In genomic region chr6:21887301-21888185, GRCh38 we compare ENCODE assay signal across 11 cellular contexts.
DNase-seq lines count a peak whose midpoint lies in the region; ATAC-seq and TF ChIP-seq lines count a peak whose summit lies in the region.
"Had no signal": no experiment of that assay in that cellular context is flagged by ENCODE, and none has a peak within 500 bp of the region (broad histone marks: within the 10 kb centered on the region; RNA-seq: fewer than 3 reads in every experiment).

No MANE protein-coding gene starts in this region.

- H3K4me3 ChIP-seq in PC-3 (ENCODE audit: low read length): no peak overlapping the region; the same call in 1 of the 2 replicates
- no peak overlapping the region for H3K4me3 ChIP-seq in heart left ventricle
- H3K4me3 ChIP-seq in skeletal muscle satellite cell (ENCODE audit: low read length): peak overlapping the region; percentile 3

- no peaks in the 10 kb centered on the region for H3K9me3 ChIP-seq in PC-3 (ENCODE audit: low read length)
- no peaks in the 10 kb centered on the region for H3K9me3 ChIP-seq in heart left ventricle
- H3K9me3 ChIP-seq in skeletal muscle satellite cell (replicated peaks; ENCODE audit: low read length): no peaks in the 10 kb centered on the region

- DNase-seq in HFFc6 (peak; percentile 5), PC-3 (peak; percentile 54), heart left ventricle (peak in 3 of 5 donors; percentile 28 to 44 (median 31)), hepatic stellate cell (ENCODE audit: low spot score) (no peak), UCSD-AML1 (lab: John Stamatoyannopoulos, UW; ENCODE audit: unreplicated experiment) (no peak)
- no peak for DNase-seq in stimulated activated naive B cell treated with anti-CD40 and anti-IgM and Interleukin-4, amounts not matched to agents 10 μg/mL and 1 μg/mL and 100 μg/mL, for 72 hours
- DNase-seq: NCI-H1436 treated with DMSO at 0.1 percent for 48 hours had no signal

- H3K4me1 ChIP-seq in PC-3 (ENCODE audit: insufficient read depth, low read length): peaks cover 29% of the 10 kb centered on the region
- H3K4me1 ChIP-seq in heart left ventricle: peaks cover 0 to 37% (median 8%) of the 10 kb centered on the region in 12 donors
- H3K4me1 ChIP-seq in skeletal muscle satellite cell (ENCODE audit: control insufficient read depth, insufficient read depth, low read length): peaks cover 44% of the 10 kb centered on the region

- H3K9me2 ChIP-seq in PC-3 (replicated peaks; ENCODE audit: low read length): no peaks in the 10 kb centered on the region

- peaks cover 8% of the 10 kb centered on the region; the same call in 1 of the 2 replicates for H3K36me3 Mint-ChIP-seq in HFFc6 (ENCODE audit: low read depth)
- H3K36me3 Mint-ChIP-seq in stimulated activated naive B cell treated with anti-CD40 and anti-IgM and Interleukin-4, amounts not matched to agents 10 μg/mL and 1 μg/mL and 100 μg/mL, for 72 hours: no peaks in the 10 kb centered on the region
- H3K36me3 Mint-ChIP-seq: activated naive CD4-positive, alpha-beta T cell treated with anti-CD3 and anti-CD28 coated beads, Interleukin-2, amount 50 U/mL, for 24 hours had no signal

- intact Hi-C loops in PC-3 (cut with micrococcal nuclease) (loop anchor here (5.0 to 10.0 kb wide), 2 partner anchors 40 to 63 kb away; no protein-coding TSS in a partner anchor), heart left ventricle (cut with DNase I) (no loop called here)

- peak overlapping the region; percentile 55 for H2AFZ ChIP-seq in PC-3 (ENCODE audit: low read length)

- H3F3A ChIP-seq in PC-3 (ENCODE audit: low read length, unreplicated experiment): no peaks in the 10 kb centered on the region

- H4K20me1 ChIP-seq in PC-3 (ENCODE audit: low read length): no peaks in the 10 kb centered on the region

- H3K4me2 ChIP-seq in PC-3 (ENCODE audit: low read length) (peak overlapping the region; percentile 62), skeletal muscle satellite cell (ENCODE audit: low read length) (peak overlapping the region; percentile 59)

- H3K79me2 ChIP-seq in PC-3 (ENCODE audit: low read length): no peaks in the 10 kb centered on the region

- no peak for TF ChIP-seq CTCF in HFFc6 (IDR thresholded peaks at IDR 0.05)
- no peak for TF ChIP-seq CTCF in PC-3 (conservative IDR thresholded peaks at IDR 0.05; ENCODE audit: low read depth, low read length)
- no peak for TF ChIP-seq CTCF in heart left ventricle (IDR thresholded peaks at IDR 0.05)

- no peaks in the 10 kb centered on the region for H3K4me1 Mint-ChIP-seq in HFFc6 (ENCODE audit: low read depth)
- H3K4me1 Mint-ChIP-seq in stimulated activated naive B cell treated with anti-CD40 and anti-IgM and Interleukin-4, amounts not matched to agents 10 μg/mL and 1 μg/mL and 100 μg/mL, for 72 hours: no peaks in the 10 kb centered on the region
- H3K4me1 Mint-ChIP-seq: activated naive CD4-positive, alpha-beta T cell treated with anti-CD3 and anti-CD28 coated beads, Interleukin-2, amount 50 U/mL, for 24 hours had no signal

- no peak overlapping the region for H3K27ac Mint-ChIP-seq in HFFc6
- no peak overlapping the region for H3K27ac Mint-ChIP-seq in stimulated activated naive B cell treated with anti-CD40 and anti-IgM and Interleukin-4, amounts not matched to agents 10 μg/mL and 1 μg/mL and 100 μg/mL, for 72 hours
- H3K27ac Mint-ChIP-seq: activated naive CD4-positive, alpha-beta T cell treated with anti-CD3 and anti-CD28 coated beads, Interleukin-2, amount 50 U/mL, for 24 hours had no signal

- 0 out of 2 replicates have a peak overlapping the region, but pooled peaks have one; percentile 17 for H3K9ac ChIP-seq in PC-3 (ENCODE audit: low read length)
- H3K9ac ChIP-seq in skeletal muscle satellite cell (ENCODE audit: low read depth, low read length): peak overlapping the region; percentile 37

- WGBS in heart left ventricle, 4 donors: 41 to 55% (median 49%) methylated on average over 14 of the region's 14 CpGs

- no peak for TF ChIP-seq POLR2A in heart left ventricle (IDR thresholded peaks at IDR 0.05)

- ATAC-seq in PC-3 (peak; percentile 80), heart left ventricle (peak in 3 of 4 donors; percentile 55 to 78 (median 62)), HG03571 (IDR thresholded peaks at IDR 0.05; ENCODE audit: unreplicated experiment) (no peak)
- ATAC-seq in stimulated activated naive B cell treated with anti-CD40 and anti-IgM and Interleukin-4, amounts not matched to agents 10 μg/mL and 1 μg/mL and 100 μg/mL, for 72 hours (replicated peaks): no peak

- no TSS peak for BruUV-seq in PC-3 (replicated peaks; lab: Mats Ljungman, UMichigan)

- no peak overlapping the region for H3K4me3 Mint-ChIP-seq in HFFc6
- H3K4me3 Mint-ChIP-seq in stimulated activated naive B cell treated with anti-CD40 and anti-IgM and Interleukin-4, amounts not matched to agents 10 μg/mL and 1 μg/mL and 100 μg/mL, for 72 hours: no peak overlapping the region
- H3K4me3 Mint-ChIP-seq: activated naive CD4-positive, alpha-beta T cell treated with anti-CD3 and anti-CD28 coated beads, Interleukin-2, amount 50 U/mL, for 24 hours; nephron had no signal

- CTCF ChIA-PET in PC-3 (lab: Charles Lee): interaction anchor here (0.6 kb wide), 1 partner anchor 88 kb away, joined by 3 read pairs; no protein-coding TSS in a partner anchor

- no peaks in the 10 kb centered on the region; the same call in 1 of the 2 replicates for H3K27me3 Mint-ChIP-seq in HFFc6 (ENCODE audit: insufficient read depth)
- H3K27me3 Mint-ChIP-seq in stimulated activated naive B cell treated with anti-CD40 and anti-IgM and Interleukin-4, amounts not matched to agents 10 μg/mL and 1 μg/mL and 100 μg/mL, for 72 hours: no peaks in the 10 kb centered on the region

- peak overlapping the region; percentile 54 for H3K27ac ChIP-seq in PC-3 (ENCODE audit: low read length)
- peak overlapping the region in 8 of 12 donors; percentile 2 to 65 (median 12) for H3K27ac ChIP-seq in heart left ventricle

- POLR2A ChIA-PET in PC-3 (lab: Charles Lee; ENCODE audit: unreplicated experiment): no interaction called here

- H3K27me3 ChIP-seq in PC-3 (ENCODE audit: low read length) (no peaks in the 10 kb centered on the region), heart left ventricle (no peaks in the 10 kb centered on the region), skeletal muscle satellite cell (ENCODE audit: control insufficient read depth, insufficient read depth, low read length) (no peaks in the 10 kb centered on the region)

- H3K9me3 Mint-ChIP-seq in HFFc6: no peaks in the 10 kb centered on the region
- no peaks in the 10 kb centered on the region for H3K9me3 Mint-ChIP-seq in stimulated activated naive B cell treated with anti-CD40 and anti-IgM and Interleukin-4, amounts not matched to agents 10 μg/mL and 1 μg/mL and 100 μg/mL, for 72 hours
- H3K9me3 Mint-ChIP-seq: activated naive CD4-positive, alpha-beta T cell treated with anti-CD3 and anti-CD28 coated beads, Interleukin-2, amount 50 U/mL, for 24 hours; nephron had no signal

- H3K36me3 ChIP-seq in PC-3 (ENCODE audit: low read depth, low read length): no peaks in the 10 kb centered on the region
- H3K36me3 ChIP-seq in heart left ventricle: no peaks in the 10 kb centered on the region
- H3K36me3 ChIP-seq in skeletal muscle satellite cell (ENCODE audit: insufficient read depth, low read length): no peaks in the 10 kb centered on the region

Comparison
In these comparisons a context has a peak if more than half of its experiments do, and no peak if none do; other contexts are left out.
1. DNase-seq: peak in HFFc6 (single experiment), PC-3 (single experiment) and heart left ventricle (3 of 5); none in hepatic stellate cell (single experiment), stimulated activated naive B cell treated with anti-CD40 and anti-IgM and Interleukin-4, amounts not matched to agents 10 μg/mL and 1 μg/mL and 100 μg/mL, for 72 hours (single experiment) and UCSD-AML1 (single experiment).
2. ATAC-seq: peak in PC-3 (single experiment) and heart left ventricle (3 of 4); none in HG03571 (single experiment) and stimulated activated naive B cell treated with anti-CD40 and anti-IgM and Interleukin-4, amounts not matched to agents 10 μg/mL and 1 μg/mL and 100 μg/mL, for 72 hours (0 of 2).